ENCODE assay signal across 1 cellular context in genomic region chr7:76037310-76037709, GRCh38.
TF ChIP-seq lines count a peak whose summit lies in the region.

No MANE protein-coding gene starts in this region.

TF ChIP-seq in IMR-90, 13 proteins besides CTCF, POLR2A, EP300 and RAD21:
- TF ChIP-seq NFE2L2 (IDR thresholded peaks at IDR 0.05; ENCODE audit: low read depth, low read length), result peak; percentile 34; the same call in 1 of the 2 replicates
- no peak for TF ChIP-seq SMC3 (IDR thresholded peaks at IDR 0.05; ENCODE audit: low read depth, low read length)
- TF ChIP-seq RFX5 (IDR thresholded peaks at IDR 0.05; ENCODE audit: low read depth, low read length), result no peak
- TF ChIP-seq BHLHE40 (IDR thresholded peaks at IDR 0.05; ENCODE audit: low read depth, low read length), result peak; percentile 87
- no peak for TF ChIP-seq CEBPB (IDR thresholded peaks at IDR 0.05; ENCODE audit: low read depth, low read length)
- no peak for TF ChIP-seq MAZ (IDR thresholded peaks at IDR 0.05; ENCODE audit: borderline replicate concordance, low read depth, low read length)
- TF ChIP-seq USF2 (IDR thresholded peaks at IDR 0.05; ENCODE audit: low read depth, low read length), result peak; percentile 81
- no peak for TF ChIP-seq MAFK (IDR thresholded peaks at IDR 0.05; ENCODE audit: low read depth, low read length)
- TF ChIP-seq MXI1 (IDR thresholded peaks at IDR 0.05; ENCODE audit: borderline replicate concordance, low read depth, low read length), result peak; percentile 75; the same call in 1 of the 2 replicates
- peak; percentile 51; the same call in 1 of the 2 replicates for TF ChIP-seq FOS (IDR thresholded peaks at IDR 0.05; ENCODE audit: low read depth, low read length)
- no peak for TF ChIP-seq RCOR1 (IDR thresholded peaks at IDR 0.05; ENCODE audit: insufficient replicate concordance, low read length)
